20 cellular contexts compared by ENCODE assay signal in genomic region chr6:41871677-41872076, GRCh38.
"Had no signal": no experiment of that assay in that cellular context is flagged by ENCODE, and none has a peak within 500 bp of the region (broad histone marks: within the 10 kb centered on the region; RNA-seq: fewer than 3 reads in every experiment).

No MANE protein-coding gene starts in this region.

- H3K4me3 ChIP-seq: SK-N-MC had no signal

- H3K27ac ChIP-seq: brain microvascular endothelial cell, KMS-11, SK-N-MC had no signal

- DNase-seq: activated CD4-positive, alpha-beta T cell treated with anti-CD3 and anti-CD28 coated beads for 48 hours; activated CD4-positive, alpha-beta T cell treated with anti-CD3 and anti-CD28 coated beads, Interleukin-2, amount 50 U/mL, for 4 hours; activated CD4-positive, CD25-positive, alpha-beta regulatory T cell treated with anti-CD3 and anti-CD28 coated beads, Interleukin-2, amount 50 U/mL, for 72 hours; activated CD8-positive, alpha-beta memory T cell treated with anti-CD3 and anti-CD28 coated beads, Interleukin-2, amount 10 ng/mL, durations not matched to agents 7 days and 5 days; activated gamma-delta T cell; activated naive CD4-positive, alpha-beta T cell treated with anti-CD3 and anti-CD28 coated beads for 36 hours; activated T-cell treated with anti-CD3 and anti-CD28 coated beads, Interleukin-2, amount 50 U/mL, for 4 hours; brain microvascular endothelial cell; cerebellar nuclear complex; NCI-H1048; NCI-H1930; NCI-H2171; NCI-H2227 treated with DMSO at 0.1 percent for 48 hours; NCI-H446 treated with DMSO at 0.1 percent for 48 hours; NCI-H524 treated with DMSO at 0.1 percent for 48 hours; NCI-H774; NK-92 treated with Interleukin-12 subunit alpha and Interleukin-12 subunit beta, amount 100 ng/mL, for 24 hours; RPMI8226 had no signal

- H3K36me3 ChIP-seq: brain microvascular endothelial cell had no signal

- H3K27me3 ChIP-seq: brain microvascular endothelial cell had no signal
